ENCODE assay signal across 1 cellular context in genomic region chr1:206635080-206635982, GRCh38.
TF ChIP-seq lines count a peak whose summit lies in the region.

DYRK3 (plus strand) TSS chr1:206635536; CDS start chr1:206635704, 168 bp downstream.

TF ChIP-seq in HEK293, 187 proteins besides CTCF, POLR2A, EP300 and RAD21 (continued from another document):
- no peak for TF ChIP-seq ZNF112 (tag by site-specific recombination; IDR thresholded peaks at IDR 0.05)
- TF ChIP-seq ZIC2 (tag by site-specific recombination; IDR thresholded peaks at IDR 0.05): peak; percentile 98
- TF ChIP-seq WT1 (tag by site-specific recombination; IDR thresholded peaks at IDR 0.05): peak; percentile 20; the same call in 1 of the 2 replicates
- peak; percentile 97 for TF ChIP-seq PATZ1 (tag by site-specific recombination; IDR thresholded peaks at IDR 0.05)
- TF ChIP-seq ZBTB11 (tag by site-specific recombination; conservative IDR thresholded peaks at IDR 0.05; ENCODE audit: low read depth): peak; percentile 44; the same call in 1 of the 2 replicates
- no peak for TF ChIP-seq ZNF169 (tag by site-specific recombination; IDR thresholded peaks at IDR 0.05)
- TF ChIP-seq ZNF704 (tag by site-specific recombination; IDR thresholded peaks at IDR 0.05): no peak
- peak; percentile 91 for TF ChIP-seq ZFP37 (tag by site-specific recombination; IDR thresholded peaks at IDR 0.05)
- no peak for TF ChIP-seq ZNF433 (tag by site-specific recombination; IDR thresholded peaks at IDR 0.05; ENCODE audit: low read depth)
- no peak for TF ChIP-seq AEBP2 (tag by site-specific recombination; IDR thresholded peaks at IDR 0.05; ENCODE audit: borderline replicate concordance)
- TF ChIP-seq ZNF645 (tag by site-specific recombination; IDR thresholded peaks at IDR 0.05): no peak
- no peak for TF ChIP-seq ZNF747 (tag by site-specific recombination; IDR thresholded peaks at IDR 0.05)
- TF ChIP-seq ZBTB26 (tag by site-specific recombination; optimal IDR thresholded peaks at IDR 0.05): peak; percentile 99
- TF ChIP-seq ZNF544 (tag by site-specific recombination; IDR thresholded peaks at IDR 0.05): no peak
- no peak for TF ChIP-seq MEIS1 (CRISPR knock-in tag; IDR thresholded peaks at IDR 0.05; ENCODE audit: borderline replicate concordance)
- 0 out of 2 replicates have a peak, but pooled peaks have one; percentile 45 for TF ChIP-seq ZFP69B (tag by site-specific recombination; IDR thresholded peaks at IDR 0.05)
- peak; percentile 83 for TF ChIP-seq ZBTB8A (tag by site-specific recombination; IDR thresholded peaks at IDR 0.05)
- TF ChIP-seq MZF1 (tag by site-specific recombination; IDR thresholded peaks at IDR 0.05; ENCODE audit: borderline replicate concordance): 0 out of 2 replicates have a peak, but pooled peaks have one; percentile 8
- TF ChIP-seq ZNF394 (tag by site-specific recombination; IDR thresholded peaks at IDR 0.05; ENCODE audit: borderline replicate concordance): no peak; the same call in 1 of the 2 replicates
- TF ChIP-seq ZNF26 (tag by site-specific recombination; IDR thresholded peaks at IDR 0.05): no peak
- no peak for TF ChIP-seq ZBTB7A (tag by site-specific recombination; IDR thresholded peaks at IDR 0.05; ENCODE audit: low read depth)
- no peak; the same call in 1 of the 2 replicates for TF ChIP-seq ZNF561 (tag by site-specific recombination; IDR thresholded peaks at IDR 0.05; ENCODE audit: borderline replicate concordance)
- no peak for TF ChIP-seq ZNF571 (tag by site-specific recombination; IDR thresholded peaks at IDR 0.05)
- no peak for TF ChIP-seq ZNF664 (tag by site-specific recombination; IDR thresholded peaks at IDR 0.05)
- no peak for TF ChIP-seq ZNF596 (tag by site-specific recombination; IDR thresholded peaks at IDR 0.05)
- no peak for TF ChIP-seq BCL6B (tag by site-specific recombination; IDR thresholded peaks at IDR 0.05)
- peak; percentile 37; the same call in 1 of the 2 replicates for TF ChIP-seq ZNF629 (tag by site-specific recombination; IDR thresholded peaks at IDR 0.05)
- no peak for TF ChIP-seq YY2 (tag by site-specific recombination; IDR thresholded peaks at IDR 0.05)
- TF ChIP-seq ZNF10 (tag by site-specific recombination; IDR thresholded peaks at IDR 0.05): no peak; the same call in 1 of the 2 replicates
- peak; percentile 56; the same call in 1 of the 2 replicates for TF ChIP-seq HIC1 (tag by site-specific recombination; IDR thresholded peaks at IDR 0.05)
- TF ChIP-seq SP7 (tag by site-specific recombination; IDR thresholded peaks at IDR 0.05): peak; percentile 87
- TF ChIP-seq ZNF555 (tag by site-specific recombination; conservative IDR thresholded peaks at IDR 0.05): no peak
- no peak for TF ChIP-seq ZNF548 (tag by site-specific recombination; IDR thresholded peaks at IDR 0.05)
- TF ChIP-seq GLI2 (tag by site-specific recombination; IDR thresholded peaks at IDR 0.05; ENCODE audit: borderline replicate concordance, low read depth): no peak
- no peak for TF ChIP-seq ZNF155 (tag by site-specific recombination; IDR thresholded peaks at IDR 0.05)
- TF ChIP-seq ZNF621 (tag by site-specific recombination; IDR thresholded peaks at IDR 0.05): no peak
- no peak for TF ChIP-seq ZNF48 (tag by site-specific recombination; IDR thresholded peaks at IDR 0.05)
- TF ChIP-seq ZEB2 (tag by site-specific recombination; IDR thresholded peaks at IDR 0.05): peak; percentile 91
- TF ChIP-seq ZNF211 (tag by site-specific recombination; IDR thresholded peaks at IDR 0.05; ENCODE audit: low read depth): no peak
- peak; percentile 92 for TF ChIP-seq SP2 (tag by site-specific recombination; IDR thresholded peaks at IDR 0.05)
- no peak for TF ChIP-seq ZNF768 (tag by site-specific recombination; IDR thresholded peaks at IDR 0.05)
- no peak for TF ChIP-seq ZNF302 (tag by site-specific recombination; IDR thresholded peaks at IDR 0.05; ENCODE audit: low read depth)
- no peak for TF ChIP-seq BCL11B (tag by site-specific recombination; IDR thresholded peaks at IDR 0.05; ENCODE audit: low read depth)
- peak; percentile 97 for TF ChIP-seq KLF10 (tag by site-specific recombination; IDR thresholded peaks at IDR 0.05)
- TF ChIP-seq SALL2 (tag by site-specific recombination; IDR thresholded peaks at IDR 0.05; ENCODE audit: borderline replicate concordance): no peak
- TF ChIP-seq ZNF514 (tag by site-specific recombination; IDR thresholded peaks at IDR 0.05): no peak
